Comparison of ENCODE assay signal across 18 cellular contexts in the genomic region with DNA sequence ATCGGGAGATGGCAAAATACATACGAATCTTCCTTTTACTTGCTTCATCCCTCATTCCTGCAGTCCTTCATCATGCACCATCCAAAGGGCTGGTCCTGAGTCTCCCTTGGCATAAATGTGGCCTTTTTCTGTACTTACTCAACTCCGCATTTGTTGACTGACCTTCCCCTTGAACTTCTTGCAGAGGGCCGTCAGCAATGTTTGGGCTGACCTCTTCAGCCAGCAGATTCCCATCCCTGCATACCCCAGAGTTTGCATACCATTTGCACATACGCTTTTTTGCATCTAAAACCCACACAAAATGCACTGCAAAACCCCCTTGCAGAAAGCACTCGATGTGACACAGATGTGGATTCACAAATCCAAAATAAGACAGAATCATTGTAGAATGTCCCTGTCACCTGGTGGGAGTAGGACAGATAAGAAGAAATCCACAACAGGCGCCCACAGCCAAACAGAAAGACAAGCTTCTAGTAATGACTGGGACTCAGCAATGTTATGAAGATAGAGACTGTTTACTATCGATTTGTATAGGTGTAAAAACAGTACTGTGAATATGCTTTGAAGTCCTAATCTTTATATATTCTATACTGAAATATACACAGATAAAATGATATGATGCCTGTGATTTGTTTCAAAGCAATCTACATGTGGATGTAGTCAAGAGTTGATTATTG. TPM values are rescaled to one million over a fixed set of nuclear protein-coding genes. Genes with fewer than 3 reads are reported as not detected.
A peak's percentile ranks its signal among the peaks of the same experiment; 100 is the strongest.
DNase-seq lines count a peak whose midpoint lies in the region; ATAC-seq, FAIRE-seq and TF ChIP-seq lines count a peak whose summit lies in the region.
"Had no signal": no experiment of that assay in that cellular context is flagged by ENCODE, and none has a peak within 500 bp of the region (broad histone marks: within the 10 kb centered on the region; RNA-seq: fewer than 3 reads in every experiment).

No MANE protein-coding gene starts in this region.

- H3K4me1 Mint-ChIP-seq in stimulated activated memory B cell treated with anti-CD40 and anti-IgM and Interleukin-4, amounts not matched to agents 10 μg/mL and 1 μg/mL and 100 μg/mL, for 72 hours: peaks cover 79% of the 10 kb centered on the region
- peaks cover 2 to 5% (median 5%) of the 10 kb centered on the region in 3 donors for H3K4me1 Mint-ChIP-seq in T-cell

- H3K4me3 Mint-ChIP-seq in stimulated activated memory B cell treated with anti-CD40 and anti-IgM and Interleukin-4, amounts not matched to agents 10 μg/mL and 1 μg/mL and 100 μg/mL, for 72 hours: no peak overlapping the region
- H3K4me3 Mint-ChIP-seq in T-cell: no peak overlapping the region
- H3K4me3 Mint-ChIP-seq: H9 had no signal

- H3K27ac ChIP-seq in caudate nucleus (ENCODE audit: low read depth, low read length): peak overlapping the region; percentile 0
- H3K27ac ChIP-seq: C4-2B, SK-N-MC had no signal

- CTCF ChIA-PET in T-cell (lab: Charles Lee): no interaction called here

- no peaks in the 10 kb centered on the region for H3K27me3 Mint-ChIP-seq in stimulated activated memory B cell treated with anti-CD40 and anti-IgM and Interleukin-4, amounts not matched to agents 10 μg/mL and 1 μg/mL and 100 μg/mL, for 72 hours
- no peaks in the 10 kb centered on the region for H3K27me3 Mint-ChIP-seq in T-cell

- peak overlapping the region; percentile 25 for H3K27ac Mint-ChIP-seq in stimulated activated memory B cell treated with anti-CD40 and anti-IgM and Interleukin-4, amounts not matched to agents 10 μg/mL and 1 μg/mL and 100 μg/mL, for 72 hours
- H3K27ac Mint-ChIP-seq in T-cell: no peak overlapping the region

- no peaks in the 10 kb centered on the region for H3K9me3 Mint-ChIP-seq in stimulated activated memory B cell treated with anti-CD40 and anti-IgM and Interleukin-4, amounts not matched to agents 10 μg/mL and 1 μg/mL and 100 μg/mL, for 72 hours
- H3K9me3 Mint-ChIP-seq in T-cell: peaks cover 0 to 10% (median 6%) of the 10 kb centered on the region in 3 donors

- no peak for FAIRE-seq in GM12891 (lab: Jason Lieb, UNC)
- FAIRE-seq: RCC 7860 had no signal

- POLR2A ChIA-PET in T-cell (lab: Charles Lee): no interaction called here

- DNase-seq in GM12891 (ENCODE audit: insufficient read length, low spot score): no peak
- peak; percentile 13 to 44 for DNase-seq in NCI-H526 (lab: John Stamatoyannopoulos, UW)
- no peak for DNase-seq in caudate nucleus (lab: John Stamatoyannopoulos, UW)
- DNase-seq in T-cell: no peak
- no peak for DNase-seq in NCI-H1092 (lab: John Stamatoyannopoulos, UW)
- DNase-seq: ACHN, DMS79 treated with DMSO at 0.1 percent for 48 hours, H9, NCI-H1105, NCI-H2081, NCI-H446 treated with DMSO at 0.1 percent for 48 hours, NCI-H774, Right ventricle myocardium superior had no signal

- peaks cover 77% of the 10 kb centered on the region for H3K36me3 Mint-ChIP-seq in stimulated activated memory B cell treated with anti-CD40 and anti-IgM and Interleukin-4, amounts not matched to agents 10 μg/mL and 1 μg/mL and 100 μg/mL, for 72 hours
- peaks cover 19% of the 10 kb centered on the region for H3K36me3 Mint-ChIP-seq in T-cell

- TF ChIP-seq POLR2A in GM12891 (IDR thresholded peaks at IDR 0.05; ENCODE audit: low read depth, low read length): no peak

- ATAC-seq in stimulated activated memory B cell treated with anti-CD40 and anti-IgM and Interleukin-4, amounts not matched to agents 10 μg/mL and 1 μg/mL and 100 μg/mL, for 72 hours: no peak
- ATAC-seq in T-cell (replicated peaks in 1 of 4) (no peak), HG03175 (IDR thresholded peaks at IDR 0.05; ENCODE audit: unreplicated experiment) (no peak)

TF ChIP-seq in GM12891, 5 proteins besides CTCF, POLR2A, EP300 and RAD21:
- TF ChIP-seq POU2F2 (IDR thresholded peaks at IDR 0.05; ENCODE audit: low read depth, low read length) (peak; percentile 75; the same call in 1 of the 2 replicates), SPI1 (IDR thresholded peaks at IDR 0.05; ENCODE audit: low read depth, low read length) (no peak), TAF1 (IDR thresholded peaks at IDR 0.05; ENCODE audit: low read depth, low read length) (no peak), PAX5 (IDR thresholded peaks at IDR 0.05; ENCODE audit: insufficient read depth, low read length, severe bottlenecking) (no peak), POLR2AphosphoS5 (IDR thresholded peaks at IDR 0.05; ENCODE audit: low read depth, low read length) (no peak)
TF ChIP-seq in GM12891: peak in this region for 1.

RNA-seq across cellular contexts. Expression of gene TBC1D7, which starts 45.8 kb away (rescaled TPM):
- polyA plus RNA-seq in GM12891 (2012; ENCODE audit: low read depth, missing spikeins): 21.3 TPM
- 10 to 100 TPM; 12.7 to 16.2 (median 14.6) TPM for total RNA-seq in T-cell

Comparison
In these comparisons a context has a peak if more than half of its experiments do, and no peak if none do; other contexts are left out.
1. DNase-seq: peak in NCI-H526 (2 of 2); none in GM12891 (single experiment), caudate nucleus (0 of 61), T-cell (0 of 34) and NCI-H1092 (single experiment).